8 cellular contexts compared by ENCODE assay signal in genomic region chr7:141012044-141012685, GRCh38. TPM values are rescaled to one million over a fixed set of nuclear protein-coding genes. Genes with fewer than 3 reads are reported as not detected.
A peak's percentile ranks its signal among the peaks of the same experiment; 100 is the strongest.
DNase-seq lines count a peak whose midpoint lies in the region; ATAC-seq and TF ChIP-seq lines count a peak whose summit lies in the region.
"Had no signal": no experiment of that assay in that cellular context is flagged by ENCODE, and none has a peak within 500 bp of the region (broad histone marks: within the 10 kb centered on the region; RNA-seq: fewer than 3 reads in every experiment).

No MANE protein-coding gene starts in this region.

- peaks cover 0 to 19% (median 5%) of the 10 kb centered on the region in 4 donors for H3K4me1 ChIP-seq in right lobe of liver

- 13% methylated on average over 3 of the region's 3 CpGs for WGBS in right lobe of liver (ENCODE audit: insufficient coverage, low coverage, low lambda C conversion rate, missing lambda C conversion rate)

- peak; percentile 45 for DNase-seq in GM10266 (ENCODE audit: extremely low spot score)
- peak; percentile 74 for DNase-seq in NCI-H2171 (lab: John Stamatoyannopoulos, UW)
- peak; percentile 80 for DNase-seq in central memory CD4-positive, alpha-beta T cell
- DNase-seq in right lobe of liver = peak in 2 of 3 donors; percentile 35 to 66
- peak; percentile 58 for DNase-seq in stimulated activated CD8-positive, alpha-beta memory T cell treated with anti-CD3 and anti-CD28 coated beads, Interleukin-15, amount 100 ng/mL, for 1 hour (ENCODE audit: low read depth)

- no peaks in the 10 kb centered on the region for H3K9me3 ChIP-seq in right lobe of liver

- no peak overlapping the region for H3K27ac ChIP-seq in right lobe of liver

- H3K36me3 ChIP-seq in right lobe of liver = peaks cover 0 to 27% (median 4%) of the 10 kb centered on the region in 4 donors

- TF ChIP-seq POLR2A in right lobe of liver (IDR thresholded peaks at IDR 0.05) = no peak

- H3K27me3 ChIP-seq in right lobe of liver = no peaks in the 10 kb centered on the region

- ATAC-seq in HG02642 (IDR thresholded peaks at IDR 0.05; ENCODE audit: poor library complexity, unreplicated experiment) = peak; percentile 34
- ATAC-seq in activated CD4-positive, CD25-positive, alpha-beta regulatory T cell treated with anti-CD3 and anti-CD28 coated beads, Interleukin-2, amount 50 U/mL, for 24 hours = peak; percentile 13 to 20
- ATAC-seq in right lobe of liver = peak; percentile 66 to 72 (median 70)

- TF ChIP-seq CTCF in GM10266 (IDR thresholded peaks at IDR 0.05; ENCODE audit: control insufficient read depth, insufficient read depth, low read depth, missing control alignments) (peak; percentile 77), right lobe of liver (IDR thresholded peaks at IDR 0.05) (peak; percentile 47 to 63 (median 58))

- H3K4me3 ChIP-seq in right lobe of liver = no peak overlapping the region
- H3K4me3 ChIP-seq: skin epidermis had no signal

- intact Hi-C loops in right lobe of liver (cut with DNase I) = loop anchor here (10.0 kb wide), 1 partner anchor 197 kb away; no protein-coding TSS in a partner anchor

RNA-seq across cellular contexts. Expression of gene MRPS33, which starts 2.6 kb away (rescaled TPM):
- 10 to 100 TPM; 26.0 to 44.4 (median 31.1) TPM for total RNA-seq in right lobe of liver

Comparison
In these comparisons a context has a peak if more than half of its experiments do, and no peak if none do; other contexts are left out.
1. ATAC-seq: peak in every context shown above with its lines; median percentile 70 in right lobe of liver; 34 in HG02642; 16 in activated CD4-positive, CD25-positive, alpha-beta regulatory T cell treated with anti-CD3 and anti-CD28 coated beads, Interleukin-2, amount 50 U/mL, for 24 hours.